In genomic region chr21:17003763-17004373, GRCh38 we compare ENCODE assay signal across 14 cellular contexts.
DNase-seq lines count a peak whose midpoint lies in the region; ATAC-seq, FAIRE-seq and TF ChIP-seq lines count a peak whose summit lies in the region.
"Had no signal": no experiment of that assay in that cellular context is flagged by ENCODE, and none has a peak within 500 bp of the region (broad histone marks: within the 10 kb centered on the region; RNA-seq: fewer than 3 reads in every experiment).

No MANE protein-coding gene starts in this region.

- peak; percentile 45 for FAIRE-seq in H54 (lab: Jason Lieb, UNC)
- FAIRE-seq: GM18507 had no signal

- H3K36me3 Mint-ChIP-seq in osteocyte (ENCODE audit: unreplicated experiment), result peaks cover 2% of the 10 kb centered on the region

- H3K27ac ChIP-seq in SJCRH30, result peak overlapping the region; percentile 30

- peak overlapping the region; percentile 85 for H3K27ac Mint-ChIP-seq in osteocyte (ENCODE audit: unreplicated experiment)
- H3K27ac Mint-ChIP-seq: activated CD4-positive, alpha-beta memory T cell treated with anti-CD3 and anti-CD28 coated beads, Interleukin-2, amount 10 ng/mL, durations not matched to agents 7 days and 5 days had no signal

- no peak for TF ChIP-seq POLR2A in H54 (IDR thresholded peaks at IDR 0.05; ENCODE audit: low read depth, low read length)

- no peak for TF ChIP-seq CTCF in osteocyte (IDR thresholded peaks at IDR 0.05)

- H3K9me3 ChIP-seq in SJCRH30 (replicated peaks), result no peaks in the 10 kb centered on the region

- H3K9me3 Mint-ChIP-seq in osteocyte (ENCODE audit: unreplicated experiment), result peaks cover 10% of the 10 kb centered on the region

- DNase-seq in H54 (ENCODE audit: insufficient read length, low spot score) (no peak), SJCRH30 (peak in 1 of 2 experiments; percentile 16), osteocyte (ENCODE audit: extremely low spot score, unreplicated experiment) (no peak), NCI-H774 (lab: John Stamatoyannopoulos, UW) (no peak), COR-L47 (lab: John Stamatoyannopoulos, UW) (no peak), globus pallidus (ENCODE audit: low spot score) (no peak)
- no peak for DNase-seq in activated CD8-positive, alpha-beta memory T cell treated with anti-CD3 and anti-CD28 coated beads, Interleukin-2, amount 50 U/mL, for 4 hours
- DNase-seq: activated CD4-positive, alpha-beta memory T cell treated with anti-CD3 and anti-CD28 coated beads, Interleukin-2, amount 10 ng/mL, durations not matched to agents 7 days and 5 days; Calu3; stimulated activated CD4-positive, alpha-beta T cell treated with anti-CD3 and anti-CD28 coated beads, Interleukin-4, amount 100 ng/mL, for 24 hours had no signal

- no peaks in the 10 kb centered on the region for H3K27me3 ChIP-seq in SJCRH30
- H3K27me3 ChIP-seq: tibial nerve had no signal

- H3K4me3 ChIP-seq in SJCRH30, result no peak overlapping the region

- peak; percentile 93 for ATAC-seq in esophagus mucosa

- H3K27me3 Mint-ChIP-seq in osteocyte (ENCODE audit: unreplicated experiment), result no peaks in the 10 kb centered on the region
- H3K27me3 Mint-ChIP-seq: activated CD4-positive, alpha-beta memory T cell treated with anti-CD3 and anti-CD28 coated beads, Interleukin-2, amount 10 ng/mL, durations not matched to agents 7 days and 5 days had no signal

- H3K36me3 ChIP-seq in SJCRH30, result no peaks in the 10 kb centered on the region
- H3K36me3 ChIP-seq: tibial nerve had no signal

- peak overlapping the region; percentile 69 for H3K4me3 Mint-ChIP-seq in osteocyte (ENCODE audit: unreplicated experiment)
- H3K4me3 Mint-ChIP-seq: activated CD4-positive, alpha-beta memory T cell treated with anti-CD3 and anti-CD28 coated beads, Interleukin-2, amount 10 ng/mL, durations not matched to agents 7 days and 5 days; neural crest cell had no signal

- peaks cover 13% of the 10 kb centered on the region for H3K4me1 ChIP-seq in SJCRH30

- peaks cover 52% of the 10 kb centered on the region for H3K4me1 Mint-ChIP-seq in osteocyte (ENCODE audit: unreplicated experiment)
- H3K4me1 Mint-ChIP-seq: activated CD4-positive, alpha-beta memory T cell treated with anti-CD3 and anti-CD28 coated beads, Interleukin-2, amount 10 ng/mL, durations not matched to agents 7 days and 5 days had no signal
